34 cellular contexts compared by ENCODE assay signal in genomic region chr7:54719425-54719824, GRCh38.
"Had no signal": no experiment of that assay in that cellular context is flagged by ENCODE, and none has a peak within 500 bp of the region (broad histone marks: within the 10 kb centered on the region; RNA-seq: fewer than 3 reads in every experiment).

No MANE protein-coding gene starts in this region.

- H3K27ac ChIP-seq: ascending aorta, VCaP had no signal

- H3K27ac Mint-ChIP-seq: activated B cell treated with CpG ODN at 0.5 μM for 24 hours; activated CD4-positive, alpha-beta memory T cell treated with anti-CD3 and anti-CD28 coated beads, Interleukin-2, amount 10 ng/mL, durations not matched to agents 7 days and 5 days; activated CD4-positive, alpha-beta T cell treated with anti-CD3 and anti-CD28 coated beads for 36 hours; activated CD4-positive, alpha-beta T cell treated with anti-CD3 and anti-CD28 coated beads, Interleukin-2, amount 10 ng/mL, durations not matched to agents 7 days and 5 days; activated CD8-positive, alpha-beta memory T cell treated with anti-CD3 and anti-CD28 coated beads, Interleukin-2, amount 10 ng/mL, durations not matched to agents 7 days and 5 days; activated CD8-positive, alpha-beta T cell treated with anti-CD3 and anti-CD28 coated beads, Interleukin-2, amount 10 ng/mL, durations not matched to agents 7 days and 5 days; activated naive CD4-positive, alpha-beta T cell treated with anti-CD3 and anti-CD28 coated beads, Interleukin-2, amount 10 ng/mL, durations not matched to agents 7 days and 5 days; activated naive CD4-positive, alpha-beta T cell treated with anti-CD3 and anti-CD28 coated beads, Interleukin-2, amount 50 U/mL, for 24 hours; activated naive CD8-positive, alpha-beta T cell; activated naive CD8-positive, alpha-beta T cell treated with anti-CD3 and anti-CD28 coated beads, Interleukin-2, amount 10 ng/mL, durations not matched to agents 7 days and 5 days; activated naive CD8-positive, alpha-beta T cell treated with anti-CD3 and anti-CD28 coated beads, Interleukin-2, amount 50 U/mL, for 24 hours; activated T-cell treated with anti-CD3 and anti-CD28 coated beads, Interleukin-2, amount 50 U/mL, for 24 hours; brain; T-helper 1 cell treated with Interleukin-12 subunit alpha and Interleukin-12 subunit beta and Interleukin-4 antibody, amounts not matched to agents 30 μg/mL and 1 μg/mL, for 36 hours; T-helper 2 cell treated with Interferon-gamma antibody and Interleukin-4, amounts not matched to agents 5 μg/mL and 100 μg/mL, for 36 hours had no signal

- H3K4me1 Mint-ChIP-seq: activated B cell treated with CpG ODN at 0.5 μM for 24 hours; activated CD4-positive, alpha-beta memory T cell treated with anti-CD3 and anti-CD28 coated beads, Interleukin-2, amount 10 ng/mL, durations not matched to agents 7 days and 5 days; activated CD4-positive, alpha-beta T cell treated with anti-CD3 and anti-CD28 coated beads for 36 hours; activated CD4-positive, alpha-beta T cell treated with anti-CD3 and anti-CD28 coated beads, Interleukin-2, amount 10 ng/mL, durations not matched to agents 7 days and 5 days; activated CD8-positive, alpha-beta memory T cell treated with anti-CD3 and anti-CD28 coated beads, Interleukin-2, amount 10 ng/mL, durations not matched to agents 7 days and 5 days; activated naive CD4-positive, alpha-beta T cell treated with anti-CD3 and anti-CD28 coated beads, Interleukin-2, amount 10 ng/mL, durations not matched to agents 7 days and 5 days; activated naive CD4-positive, alpha-beta T cell treated with anti-CD3 and anti-CD28 coated beads, Interleukin-2, amount 50 U/mL, for 24 hours; activated naive CD8-positive, alpha-beta T cell treated with anti-CD3 and anti-CD28 coated beads, Interleukin-2, amount 10 ng/mL, durations not matched to agents 7 days and 5 days; activated naive CD8-positive, alpha-beta T cell treated with anti-CD3 and anti-CD28 coated beads, Interleukin-2, amount 50 U/mL, for 24 hours; brain had no signal

- H3K27me3 ChIP-seq: ascending aorta had no signal

- H3K36me3 ChIP-seq: ascending aorta had no signal

- FAIRE-seq: TTC549 had no signal

- H3K4me3 ChIP-seq: ascending aorta had no signal

- H3K9me3 Mint-ChIP-seq: activated B cell treated with CpG ODN at 0.5 μM for 24 hours had no signal

- H3K36me3 Mint-ChIP-seq: activated CD8-positive, alpha-beta memory T cell treated with anti-CD3 and anti-CD28 coated beads, Interleukin-2, amount 10 ng/mL, durations not matched to agents 7 days and 5 days; activated naive CD4-positive, alpha-beta T cell treated with anti-CD3 and anti-CD28 coated beads, Interleukin-2, amount 10 ng/mL, durations not matched to agents 7 days and 5 days; activated naive CD4-positive, alpha-beta T cell treated with anti-CD3 and anti-CD28 coated beads, Interleukin-2, amount 50 U/mL, for 24 hours; activated naive CD8-positive, alpha-beta T cell; activated naive CD8-positive, alpha-beta T cell treated with anti-CD3 and anti-CD28 coated beads, Interleukin-2, amount 10 ng/mL, durations not matched to agents 7 days and 5 days; brain had no signal

- DNase-seq: activated B cell treated with CpG ODN at 0.5 μM for 24 hours; activated CD4-positive, alpha-beta memory T cell treated with anti-CD3 and anti-CD28 coated beads, Interleukin-2, amount 10 ng/mL, durations not matched to agents 7 days and 5 days; activated CD4-positive, alpha-beta T cell treated with anti-CD3 and anti-CD28 coated beads for 1 hour; activated CD4-positive, alpha-beta T cell treated with anti-CD3 and anti-CD28 coated beads for 48 hours; activated CD4-positive, alpha-beta T cell treated with anti-CD3 and anti-CD28 coated beads, Interleukin-2, amount 10 ng/mL, durations not matched to agents 7 days and 5 days; activated CD4-positive, alpha-beta T cell treated with anti-CD3 and anti-CD28 coated beads, Interleukin-2, amount 50 U/mL, for 48 hours; activated CD8-positive, alpha-beta memory T cell treated with anti-CD3 and anti-CD28 coated beads for 24 hours; activated CD8-positive, alpha-beta memory T cell treated with anti-CD3 and anti-CD28 coated beads, Interleukin-2, amount 10 ng/mL, durations not matched to agents 7 days and 5 days; activated CD8-positive, alpha-beta memory T cell treated with anti-CD3 and anti-CD28 coated beads, Interleukin-2, amount 50 U/mL, for 48 hours; activated CD8-positive, alpha-beta T cell treated with anti-CD3 and anti-CD28 coated beads, Interleukin-2, amount 10 ng/mL, durations not matched to agents 7 days and 5 days; activated gamma-delta T cell; activated naive CD4-positive, alpha-beta T cell treated with anti-CD3 and anti-CD28 coated beads, Interleukin-2, amount 10 ng/mL, durations not matched to agents 7 days and 5 days; activated naive CD4-positive, alpha-beta T cell treated with Interleukin-2 at 50 U/mL for 16 hours; activated naive CD8-positive, alpha-beta T cell treated with anti-CD3 and anti-CD28 coated beads, Interleukin-2, amount 10 ng/mL, durations not matched to agents 7 days and 5 days; activated naive CD8-positive, alpha-beta T cell treated with anti-CD3 and anti-CD28 coated beads, Interleukin-2, amount 50 U/mL, for 24 hours; activated T-cell treated with anti-CD3 and anti-CD28 coated beads, Interleukin-2, amount 50 U/mL, for 24 hours; activated T-cell treated with anti-CD3 and anti-CD28 coated beads, Interleukin-2, amount 50 U/mL, for 48 hours; amygdala; anterior cingulate cortex; central memory CD4-positive, alpha-beta T cell; SW 1271; T-helper 1 cell; T-helper 2 cell; T-helper 9 cell had no signal

- ATAC-seq: activated CD4-positive, alpha-beta T cell treated with anti-CD3 and anti-CD28 coated beads for 36 hours; activated CD4-positive, CD25-positive, alpha-beta regulatory T cell treated with anti-CD3 and anti-CD28 coated beads, Interleukin-2, amount 50 U/mL, for 24 hours; activated CD8-positive, alpha-beta memory T cell treated with anti-CD3 and anti-CD28 coated beads, Interleukin-2, amount 10 ng/mL, durations not matched to agents 7 days and 5 days; activated CD8-positive, alpha-beta T cell treated with anti-CD3 and anti-CD28 coated beads, Interleukin-2, amount 10 ng/mL, durations not matched to agents 7 days and 5 days; activated naive CD8-positive, alpha-beta T cell treated with anti-CD3 and anti-CD28 coated beads, Interleukin-2, amount 50 U/mL, for 24 hours had no signal

- H3K4me3 Mint-ChIP-seq: activated B cell treated with CpG ODN at 0.5 μM for 24 hours; activated CD4-positive, alpha-beta memory T cell treated with anti-CD3 and anti-CD28 coated beads, Interleukin-2, amount 10 ng/mL, durations not matched to agents 7 days and 5 days; activated CD4-positive, alpha-beta T cell treated with anti-CD3 and anti-CD28 coated beads for 36 hours; activated CD4-positive, alpha-beta T cell treated with anti-CD3 and anti-CD28 coated beads, Interleukin-2, amount 10 ng/mL, durations not matched to agents 7 days and 5 days; activated CD8-positive, alpha-beta memory T cell treated with anti-CD3 and anti-CD28 coated beads, Interleukin-2, amount 10 ng/mL, durations not matched to agents 7 days and 5 days; activated CD8-positive, alpha-beta T cell treated with anti-CD3 and anti-CD28 coated beads, Interleukin-2, amount 10 ng/mL, durations not matched to agents 7 days and 5 days; activated naive CD4-positive, alpha-beta T cell treated with anti-CD3 and anti-CD28 coated beads, Interleukin-2, amount 10 ng/mL, durations not matched to agents 7 days and 5 days; activated naive CD4-positive, alpha-beta T cell treated with anti-CD3 and anti-CD28 coated beads, Interleukin-2, amount 50 U/mL, for 24 hours; activated naive CD8-positive, alpha-beta T cell; activated naive CD8-positive, alpha-beta T cell treated with anti-CD3 and anti-CD28 coated beads, Interleukin-2, amount 10 ng/mL, durations not matched to agents 7 days and 5 days; activated naive CD8-positive, alpha-beta T cell treated with anti-CD3 and anti-CD28 coated beads, Interleukin-2, amount 50 U/mL, for 24 hours; activated T-cell treated with anti-CD3 and anti-CD28 coated beads, Interleukin-2, amount 50 U/mL, for 24 hours; brain; T-helper 1 cell treated with Interleukin-12 subunit alpha and Interleukin-12 subunit beta and Interleukin-4 antibody, amounts not matched to agents 30 μg/mL and 1 μg/mL, for 36 hours; T-helper 2 cell treated with Interferon-gamma antibody and Interleukin-4, amounts not matched to agents 5 μg/mL and 100 μg/mL, for 36 hours had no signal

- H3K4me1 ChIP-seq: ascending aorta had no signal

- H3K27me3 Mint-ChIP-seq: activated CD4-positive, alpha-beta memory T cell treated with anti-CD3 and anti-CD28 coated beads, Interleukin-2, amount 10 ng/mL, durations not matched to agents 7 days and 5 days; activated CD4-positive, alpha-beta T cell treated with anti-CD3 and anti-CD28 coated beads for 36 hours; activated CD4-positive, alpha-beta T cell treated with anti-CD3 and anti-CD28 coated beads, Interleukin-2, amount 10 ng/mL, durations not matched to agents 7 days and 5 days; activated CD8-positive, alpha-beta memory T cell treated with anti-CD3 and anti-CD28 coated beads, Interleukin-2, amount 10 ng/mL, durations not matched to agents 7 days and 5 days; activated naive CD8-positive, alpha-beta T cell had no signal
